Comparison of ENCODE assay signal across 20 cellular contexts in the genomic region with DNA sequence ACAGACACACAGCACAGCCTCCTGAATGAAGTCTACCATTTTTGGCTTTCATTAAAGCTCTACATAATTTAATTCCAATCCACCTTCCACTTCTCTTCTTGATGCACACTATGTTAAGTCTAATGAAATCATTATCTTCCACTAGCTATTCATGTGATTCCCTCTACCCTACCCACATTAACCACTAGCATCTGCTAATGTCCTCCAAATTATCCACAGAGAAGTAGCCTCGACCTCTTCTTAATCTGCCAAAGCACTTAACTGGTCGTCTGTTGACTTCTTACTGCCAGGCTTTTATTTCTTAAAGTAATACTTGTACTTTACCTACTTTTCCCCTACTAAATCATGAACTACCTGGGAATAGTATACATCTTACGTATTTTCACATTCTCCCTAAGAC.
DNase-seq lines count a peak whose midpoint lies in the region; ATAC-seq, FAIRE-seq and TF ChIP-seq lines count a peak whose summit lies in the region.
"Had no signal": no experiment of that assay in that cellular context is flagged by ENCODE, and none has a peak within 500 bp of the region (broad histone marks: within the 10 kb centered on the region; RNA-seq: fewer than 3 reads in every experiment).

No MANE protein-coding gene starts in this region.

- no peak for DNase-seq in activated naive CD8-positive, alpha-beta T cell treated with anti-CD3 and anti-CD28 coated beads, Interleukin-2, amount 50 U/mL, for 24 hours
- DNase-seq in RPMI7951 (ENCODE audit: low read depth) (peak; percentile 5), immature natural killer cell (no peak), small intestine (no peak), SK-N-SH (no peak), SK-N-DZ (ENCODE audit: low spot score) (no peak), cardiac septum (ENCODE audit: low spot score) (no peak)
- DNase-seq: DMS 273 treated with DMSO at 0.1 percent for 48 hours, GF-D8, NCI-H1436, NCI-H2029 treated with DMSO at 0.1 percent for 48 hours, NCI-H510A treated with DMSO at 0.1 percent for 48 hours, SHP77 had no signal

- CTCF ChIA-PET in SK-N-SH (lab: Yijun Ruan, JAX), result interaction anchor here (1.0 kb wide), 1 partner anchor 77 kb away, joined by 5 read pairs; no protein-coding TSS in a partner anchor

- TF ChIP-seq CTCF in SK-N-SH (IDR thresholded peaks at IDR 0.05), result no peak

- H3K27me3 Mint-ChIP-seq in activated naive CD8-positive, alpha-beta T cell, result no peaks in the 10 kb centered on the region
- H3K27me3 Mint-ChIP-seq in activated naive CD8-positive, alpha-beta T cell treated with anti-CD3 and anti-CD28 coated beads, Interleukin-2, amount 50 U/mL, for 24 hours, result no peaks in the 10 kb centered on the region
- H3K27me3 Mint-ChIP-seq in immature natural killer cell (ENCODE audit: low read depth in 3 of 3), result no peaks in the 10 kb centered on the region

- no peak overlapping the region for H3K4me3 Mint-ChIP-seq in activated naive CD8-positive, alpha-beta T cell
- H3K4me3 Mint-ChIP-seq in activated naive CD8-positive, alpha-beta T cell treated with anti-CD3 and anti-CD28 coated beads, Interleukin-2, amount 50 U/mL, for 24 hours, result no peak overlapping the region
- no peak overlapping the region for H3K4me3 Mint-ChIP-seq in immature natural killer cell
- H3K4me3 Mint-ChIP-seq: GM23338 had no signal

- no peak overlapping the region for H2AFZ ChIP-seq in SK-N-SH (ENCODE audit: low read depth)
- H2AFZ ChIP-seq: GM23338 had no signal

- peaks cover 3 to 24% of the 10 kb centered on the region in 2 donors for H3K36me3 ChIP-seq in small intestine (ENCODE audit: control insufficient read depth in 2 of 2, insufficient read depth in 2 of 2, low read length in 2 of 2)
- H3K36me3 ChIP-seq in SK-N-SH (replicated peaks in 1 of 2; ENCODE audit: control insufficient read depth in 1 of 2, insufficient read depth in 2 of 2, low read length in 1 of 2), result peaks cover 64 to 68% of the 10 kb centered on the region in 2 experiments

- H3K9me3 Mint-ChIP-seq in activated naive CD8-positive, alpha-beta T cell (ENCODE audit: low read depth), result no peaks in the 10 kb centered on the region
- H3K9me3 Mint-ChIP-seq in activated naive CD8-positive, alpha-beta T cell treated with anti-CD3 and anti-CD28 coated beads, Interleukin-2, amount 50 U/mL, for 24 hours, result no peaks in the 10 kb centered on the region
- no peaks in the 10 kb centered on the region for H3K9me3 Mint-ChIP-seq in immature natural killer cell
- H3K9me3 Mint-ChIP-seq: GM23338 had no signal

- H3K4me1 Mint-ChIP-seq in activated naive CD8-positive, alpha-beta T cell (ENCODE audit: low read depth), result no peaks in the 10 kb centered on the region
- peaks cover 3% of the 10 kb centered on the region for H3K4me1 Mint-ChIP-seq in activated naive CD8-positive, alpha-beta T cell treated with anti-CD3 and anti-CD28 coated beads, Interleukin-2, amount 50 U/mL, for 24 hours
- H3K4me1 Mint-ChIP-seq in immature natural killer cell, result peaks cover 4 to 21% of the 10 kb centered on the region in 2 donors
- H3K4me1 Mint-ChIP-seq: GM23338 had no signal

- intact Hi-C loops in cardiac septum (cut with DNase I), result no loop called here

- no peak for TF ChIP-seq RAD21 in SK-N-SH (IDR thresholded peaks at IDR 0.05; ENCODE audit: low read length)

- H3K27ac ChIP-seq in small intestine (ENCODE audit: low read depth in 1 of 2, low read length in 1 of 2) (no peak overlapping the region), SK-N-SH (ENCODE audit: low read depth in 2 of 2, low read length in 1 of 2) (no peak overlapping the region)
- H3K27ac ChIP-seq: A549; BLaER1 treated with 17β-estradiol and CSF1 and Interleukin-3, amounts not matched to agents 10 nM and 100 nM had no signal

- H4K20me1 ChIP-seq in SK-N-SH (ENCODE audit: insufficient read depth), result no peaks in the 10 kb centered on the region

- H3K27me3 ChIP-seq in small intestine (ENCODE audit: control insufficient read depth in 2 of 2, insufficient read depth in 2 of 2, low read length in 2 of 2) (no peaks in the 10 kb centered on the region), SK-N-SH (ENCODE audit: insufficient read depth) (no peaks in the 10 kb centered on the region)
- H3K27me3 ChIP-seq: BLaER1 treated with 17β-estradiol and CSF1 and Interleukin-3, amounts not matched to agents 10 nM and 100 nM had no signal

- H3K79me2 ChIP-seq in SK-N-SH (ENCODE audit: insufficient read depth), result no peaks in the 10 kb centered on the region

- H3K4me3 ChIP-seq in small intestine (ENCODE audit: low read depth in 1 of 2, low read length in 2 of 2) (no peak overlapping the region), SK-N-SH (ENCODE audit: low read depth in 2 of 2, low read length in 1 of 2) (no peak overlapping the region)
- H3K4me3 ChIP-seq: A549; BLaER1 treated with 17β-estradiol and CSF1 and Interleukin-3, amounts not matched to agents 10 nM and 100 nM; GM23338; K562 had no signal

- no peak for TF ChIP-seq EP300 in SK-N-SH (IDR thresholded peaks at IDR 0.05; ENCODE audit: borderline replicate concordance in 1 of 2, low read depth in 1 of 2, low read length in 1 of 2)

- H3K9me3 ChIP-seq in small intestine (ENCODE audit: control insufficient read depth, low read depth) (no peaks in the 10 kb centered on the region), SK-N-SH (no peaks in the 10 kb centered on the region)
- H3K9me3 ChIP-seq: A549 had no signal

- no peak overlapping the region for H3K4me2 ChIP-seq in SK-N-SH
- H3K4me2 ChIP-seq: A549; BLaER1 treated with 17β-estradiol and CSF1 and Interleukin-3, amounts not matched to agents 10 nM and 100 nM; GM23338 had no signal

- H3K4me1 ChIP-seq in small intestine (ENCODE audit: control insufficient read depth in 2 of 2, insufficient read depth in 1 of 2, low read depth in 1 of 2, low read length in 1 of 2), result no peaks in the 10 kb centered on the region
- no peaks in the 10 kb centered on the region for H3K4me1 ChIP-seq in SK-N-SH (ENCODE audit: control insufficient read depth in 1 of 2, insufficient read depth in 2 of 2, low read depth in 1 of 2, low read length in 1 of 2)
- H3K4me1 ChIP-seq: BLaER1 treated with 17β-estradiol and CSF1 and Interleukin-3, amounts not matched to agents 10 nM and 100 nM had no signal

- peaks cover 33% of the 10 kb centered on the region for H3K36me3 Mint-ChIP-seq in activated naive CD8-positive, alpha-beta T cell
- peaks cover 42% of the 10 kb centered on the region for H3K36me3 Mint-ChIP-seq in activated naive CD8-positive, alpha-beta T cell treated with anti-CD3 and anti-CD28 coated beads, Interleukin-2, amount 50 U/mL, for 24 hours (ENCODE audit: low read depth)
- H3K36me3 Mint-ChIP-seq in immature natural killer cell, result peaks cover 0 to 32% (median 26%) of the 10 kb centered on the region in 3 donors

- ATAC-seq in activated naive CD8-positive, alpha-beta T cell treated with anti-CD3 and anti-CD28 coated beads, Interleukin-2, amount 50 U/mL, for 24 hours, result no peak
- ATAC-seq: GM23338, K562, Panc1 had no signal

- peak; percentile 19 for FAIRE-seq in small intestine (lab: Jason Lieb, UNC)
- FAIRE-seq: GM12891, K562 had no signal

- peaks cover 14% of the 10 kb centered on the region for H3F3A ChIP-seq in SK-N-SH (replicated peaks; ENCODE audit: insufficient read depth)

- POLR2A ChIA-PET in SK-N-SH (lab: Yijun Ruan, JAX), result no interaction called here

- H3K27ac Mint-ChIP-seq in activated naive CD8-positive, alpha-beta T cell, result peak overlapping the region; percentile 61
- H3K27ac Mint-ChIP-seq in activated naive CD8-positive, alpha-beta T cell treated with anti-CD3 and anti-CD28 coated beads, Interleukin-2, amount 50 U/mL, for 24 hours, result no peak overlapping the region
- peak overlapping the region in 4 of 6 donors; percentile 9 to 24 (median 12) for H3K27ac Mint-ChIP-seq in immature natural killer cell
- H3K27ac Mint-ChIP-seq: GM23338 had no signal

- no peaks in the 10 kb centered on the region for H3K9me2 ChIP-seq in SK-N-SH

- H3K9ac ChIP-seq in SK-N-SH, result no peak overlapping the region
- H3K9ac ChIP-seq: BLaER1 treated with 17β-estradiol and CSF1 and Interleukin-3, amounts not matched to agents 10 nM and 100 nM had no signal

- WGBS in small intestine, 3 donors, result 90 to 93% (median 92%) methylated on average over 3 of the region's 3 CpGs
- 85% methylated on average over 3 of the region's 3 CpGs for WGBS in SK-N-SH (ENCODE audit: low lambda C conversion rate)

TF ChIP-seq in SK-N-SH, 30 proteins besides CTCF, POLR2A, EP300 and RAD21 (continues in another document):
- TF ChIP-seq REST (IDR thresholded peaks at IDR 0.05; ENCODE audit: low read depth, low read length) (no peak), RFX5 (IDR thresholded peaks at IDR 0.05; ENCODE audit: low read length) (no peak), GABPA (IDR thresholded peaks at IDR 0.05; ENCODE audit: low read depth) (no peak), SMC3 (IDR thresholded peaks at IDR 0.05; ENCODE audit: low read depth, low read length) (no peak)
